In the genomic region with DNA sequence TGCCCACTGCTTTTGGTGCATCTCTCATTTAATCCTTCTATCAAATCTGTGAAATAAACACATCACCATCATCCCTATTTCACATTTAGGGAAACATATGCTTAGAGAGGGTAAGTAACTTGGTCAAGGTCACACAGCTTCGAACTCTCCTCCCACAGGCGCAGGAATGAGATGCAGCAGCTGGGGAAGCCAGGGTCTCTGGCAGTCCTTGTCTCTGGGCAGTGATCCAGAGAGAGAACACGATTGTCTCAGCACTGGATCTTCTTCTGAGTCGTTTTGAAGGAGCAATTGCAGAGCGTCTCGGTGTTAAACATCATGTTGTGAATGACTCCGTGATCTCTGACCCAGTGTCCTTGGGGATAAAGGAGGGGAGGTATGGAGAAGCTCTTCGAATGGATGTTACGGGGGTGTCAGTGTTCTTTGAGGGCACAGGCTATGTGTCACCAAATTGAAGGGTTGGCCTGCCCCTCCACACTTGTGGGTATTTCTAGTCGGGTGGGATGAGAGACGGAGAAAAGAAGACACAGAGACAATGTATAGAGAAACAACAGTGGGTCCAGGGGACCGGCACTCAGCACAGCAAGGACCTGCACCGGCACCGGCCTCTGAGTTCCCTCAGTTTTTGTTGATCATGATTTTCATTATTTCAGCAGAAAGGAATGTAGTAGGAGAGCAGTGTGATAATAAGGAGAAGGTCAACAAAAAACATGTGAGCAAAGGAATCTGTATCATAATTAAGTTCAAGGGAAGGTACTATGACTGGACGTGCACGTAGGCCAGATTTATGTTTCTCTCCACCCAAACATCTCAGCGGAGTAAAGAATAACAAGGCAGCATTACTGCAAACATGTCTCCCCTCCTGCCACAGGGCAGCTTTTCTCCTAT, we compare ENCODE assay signal across 11 cellular contexts. TPM values are rescaled to one million over a fixed set of nuclear protein-coding genes. Genes with fewer than 3 reads are reported as not detected.
"Had no signal": no experiment of that assay in that cellular context is flagged by ENCODE, and none has a peak within 500 bp of the region (broad histone marks: within the 10 kb centered on the region; RNA-seq: fewer than 3 reads in every experiment).

No MANE protein-coding gene starts in this region.

RNA-seq across cellular contexts. Expression of a gene that starts 41.5 kb away (rescaled TPM):
- total RNA-seq: activated T-cell treated with anti-CD3 and anti-CD28 coated beads, Interleukin-2, amount 50 U/mL, for 72 hours; ascending aorta; foreskin keratinocyte; left ventricle myocardium inferior; subcutaneous adipose tissue had no signal
- polyA plus RNA-seq: adipose tissue, esophagus, fibroblast of lung, foreskin keratinocyte, heart left ventricle, lung, SK-N-SH had no signal
